ENCODE assay signal across 8 cellular contexts in the genomic region with DNA sequence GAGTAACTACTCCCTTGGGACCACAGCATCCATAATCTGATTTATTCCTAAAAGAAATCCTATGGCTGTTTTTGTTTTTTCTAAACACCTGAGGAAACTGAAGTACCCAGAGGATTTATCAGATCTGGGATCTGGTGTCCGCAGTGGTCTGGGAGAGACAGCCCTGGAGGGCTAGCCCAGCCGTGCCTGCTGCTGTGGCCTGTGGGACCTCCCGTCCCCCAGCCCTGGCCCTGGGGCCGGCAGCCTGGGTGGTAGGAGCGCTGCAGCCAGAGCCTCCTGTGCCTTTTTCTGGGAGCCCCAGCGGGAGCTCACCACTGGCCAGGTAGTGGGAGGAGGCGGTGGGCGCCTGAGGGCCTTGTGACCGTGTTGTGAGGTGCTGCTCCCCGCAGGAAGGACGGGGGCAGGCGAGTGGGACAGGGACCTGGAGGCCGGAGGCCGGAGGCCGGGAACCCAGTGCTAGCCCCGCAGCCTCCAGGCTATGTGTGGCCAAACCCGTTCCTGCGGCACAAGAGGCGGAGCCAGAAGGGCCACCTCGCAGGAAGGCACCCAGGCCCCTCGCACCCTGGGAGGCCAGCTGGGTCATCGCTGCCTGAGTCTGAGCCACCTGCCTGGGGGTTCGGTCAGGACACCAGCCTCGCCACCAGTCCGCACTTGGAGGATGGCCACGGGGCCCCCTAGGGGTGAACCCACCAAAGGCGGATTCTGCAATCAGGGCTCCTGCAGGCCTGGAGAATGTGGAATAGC. TPM values are rescaled to one million over a fixed set of nuclear protein-coding genes. Genes with fewer than 3 reads are reported as not detected.
DNase-seq lines count a peak whose midpoint lies in the region; ATAC-seq and TF ChIP-seq lines count a peak whose summit lies in the region.
"Had no signal": no experiment of that assay in that cellular context is flagged by ENCODE, and none has a peak within 500 bp of the region (broad histone marks: within the 10 kb centered on the region; RNA-seq: fewer than 3 reads in every experiment).

No MANE protein-coding gene starts in this region.

- no peaks in the 10 kb centered on the region for H3K79me2 ChIP-seq in SK-N-SH (ENCODE audit: insufficient read depth)

- CTCF ChIA-PET in SK-N-SH (lab: Yijun Ruan, JAX) = interaction anchor here (0.8 to 15.0 kb wide), 7 partner anchors 18 to 117 kb away, joined by 3 to 222 read pairs (median 24); a partner anchor contains a TSS

- H3K9me3 Mint-ChIP-seq in endothelial cell (ENCODE audit: unreplicated experiment) (no peaks in the 10 kb centered on the region), nephron (no peaks in the 10 kb centered on the region)
- H3K9me3 Mint-ChIP-seq: activated T-cell treated with anti-CD3 and anti-CD28 coated beads, Interleukin-2, amount 50 U/mL, for 4 hours had no signal

- H3K4me1 Mint-ChIP-seq in endothelial cell (ENCODE audit: unreplicated experiment) (no peaks in the 10 kb centered on the region), nephron (peaks cover 68% of the 10 kb centered on the region)

- WGBS in SK-N-SH (ENCODE audit: low lambda C conversion rate) = 84% methylated on average over 7 of the region's 27 CpGs

- peak in 1 of 2 experiments; percentile 73; a peak in 2 of 4 replicates for TF ChIP-seq EP300 in SK-N-SH (IDR thresholded peaks at IDR 0.05; ENCODE audit: borderline replicate concordance in 1 of 2, low read depth in 1 of 2, low read length in 1 of 2)

- DNase-seq in SK-N-SH (peak; percentile 55), endothelial cell (ENCODE audit: low spot score) (no peak), upper lobe of right lung (no peak), NCI-H82 treated with DMSO at 0.1 percent for 48 hours (lab: John Stamatoyannopoulos, UW; ENCODE audit: unreplicated experiment) (no peak), NCI-H187 (lab: John Stamatoyannopoulos, UW) (no peak), midbrain (lab: John Stamatoyannopoulos, UW) (no peak)
- DNase-seq: activated T-cell treated with anti-CD3 and anti-CD28 coated beads, Interleukin-2, amount 50 U/mL, for 4 hours had no signal

- no peaks in the 10 kb centered on the region for H3K9me2 ChIP-seq in SK-N-SH

- no peak for ATAC-seq in upper lobe of right lung
- ATAC-seq: activated T-cell treated with anti-CD3 and anti-CD28 coated beads, Interleukin-2, amount 50 U/mL, for 4 hours had no signal

- H3F3A ChIP-seq in SK-N-SH (replicated peaks; ENCODE audit: insufficient read depth) = peaks cover 6% of the 10 kb centered on the region

- H3K27ac Mint-ChIP-seq in endothelial cell (ENCODE audit: unreplicated experiment) (no peak overlapping the region), nephron (peak overlapping the region; percentile 93 to 99 (median 96))

- POLR2A ChIA-PET in SK-N-SH (lab: Yijun Ruan, JAX) = interaction anchor here (0.8 to 9.1 kb wide), 8 partner anchors 7 to 32 kb away, joined by 3 to 213 read pairs (median 12); a partner anchor contains a TSS

- peak; percentile 33 for TF ChIP-seq CTCF in SK-N-SH (IDR thresholded peaks at IDR 0.05)
- TF ChIP-seq CTCF in endothelial cell (IDR thresholded peaks at IDR 0.05; ENCODE audit: unreplicated experiment) = peak; percentile 28
- no peak for TF ChIP-seq CTCF in nephron (IDR thresholded peaks at IDR 0.05; ENCODE audit: unreplicated experiment in 3 of 3)
- TF ChIP-seq CTCF in upper lobe of right lung (IDR thresholded peaks at IDR 0.05) = no peak

- H3K4me3 ChIP-seq in SK-N-SH (ENCODE audit: low read depth in 2 of 2, low read length in 1 of 2) (no peak overlapping the region), upper lobe of right lung (no peak overlapping the region)

- H3K27me3 Mint-ChIP-seq in endothelial cell (ENCODE audit: unreplicated experiment) (peaks cover 3% of the 10 kb centered on the region), nephron (ENCODE audit: low read depth) (no peaks in the 10 kb centered on the region)

- H3K9me3 ChIP-seq in SK-N-SH (no peaks in the 10 kb centered on the region), upper lobe of right lung (no peaks in the 10 kb centered on the region)

- peaks cover 13 to 25% of the 10 kb centered on the region in 2 experiments for H3K36me3 ChIP-seq in SK-N-SH (replicated peaks in 1 of 2; ENCODE audit: control insufficient read depth in 1 of 2, insufficient read depth in 2 of 2, low read length in 1 of 2)
- peaks cover 8% of the 10 kb centered on the region for H3K36me3 ChIP-seq in upper lobe of right lung

- peaks cover 4% of the 10 kb centered on the region; the same call in 1 of the 2 replicates for H4K20me1 ChIP-seq in SK-N-SH (ENCODE audit: insufficient read depth)

- H2AFZ ChIP-seq in SK-N-SH (ENCODE audit: low read depth) = no peak overlapping the region

- peaks cover 4 to 89% of the 10 kb centered on the region in 2 experiments; a peak in 3 of 4 replicates for H3K4me1 ChIP-seq in SK-N-SH (ENCODE audit: control insufficient read depth in 1 of 2, insufficient read depth in 2 of 2, low read depth in 1 of 2, low read length in 1 of 2)
- H3K4me1 ChIP-seq in upper lobe of right lung = peaks cover 27% of the 10 kb centered on the region

- no peaks in the 10 kb centered on the region for H3K27me3 ChIP-seq in SK-N-SH (ENCODE audit: insufficient read depth)
- no peaks in the 10 kb centered on the region for H3K27me3 ChIP-seq in upper lobe of right lung

- no peak overlapping the region for H3K9ac ChIP-seq in SK-N-SH

- TF ChIP-seq RAD21 in SK-N-SH (IDR thresholded peaks at IDR 0.05; ENCODE audit: low read length) = no peak

- H3K4me3 Mint-ChIP-seq in endothelial cell (ENCODE audit: unreplicated experiment) (no peak overlapping the region), nephron (no peak overlapping the region)
- H3K4me3 Mint-ChIP-seq: activated T-cell treated with anti-CD3 and anti-CD28 coated beads, Interleukin-2, amount 50 U/mL, for 4 hours had no signal

- H3K27ac ChIP-seq in SK-N-SH (ENCODE audit: low read depth in 2 of 2, low read length in 1 of 2) (peak overlapping the region; percentile 27 to 100; a peak in 3 of 4 replicates), upper lobe of right lung (peak overlapping the region; percentile 65)

- H3K4me2 ChIP-seq in SK-N-SH = no peak overlapping the region

- peaks cover 9% of the 10 kb centered on the region for H3K36me3 Mint-ChIP-seq in endothelial cell (ENCODE audit: low read depth, unreplicated experiment)
- peaks cover 17% of the 10 kb centered on the region for H3K36me3 Mint-ChIP-seq in nephron (ENCODE audit: low read depth)

- intact Hi-C loops in upper lobe of right lung (cut with DNase I) = no loop called here

TF ChIP-seq in SK-N-SH, 30 proteins besides CTCF, POLR2A, EP300 and RAD21:
- TF ChIP-seq GATA2 (CRISPR knock-in tag; IDR thresholded peaks at IDR 0.05) (peak; percentile 76), NFIC (IDR thresholded peaks at IDR 0.05; ENCODE audit: borderline replicate concordance) (no peak), FOSL2 (IDR thresholded peaks at IDR 0.05; ENCODE audit: borderline replicate concordance, low read depth) (no peak), ELF1 (IDR thresholded peaks at IDR 0.05) (no peak), TCF12 (IDR thresholded peaks at IDR 0.05) (no peak), YY1 (IDR thresholded peaks at IDR 0.05; ENCODE audit: low read depth) (no peak), FOXJ3 (CRISPR knock-in tag; IDR thresholded peaks at IDR 0.05) (0 out of 2 replicates have a peak, but pooled peaks have one; percentile 9), SIN3A (IDR thresholded peaks at IDR 0.05; ENCODE audit: borderline replicate concordance, low read depth, low read length) (no peak), CHD2 (IDR thresholded peaks at IDR 0.05; ENCODE audit: low read length, partially characterized antibody) (no peak), RXRA (IDR thresholded peaks at IDR 0.05; ENCODE audit: borderline replicate concordance, low read depth) (no peak), EZH2phosphoT487 (IDR thresholded peaks at IDR 0.05; ENCODE audit: borderline replicate concordance, low read depth) (no peak), RCOR1 (IDR thresholded peaks at IDR 0.05; ENCODE audit: low read length) (peak; percentile 52; the same call in 1 of the 2 replicates)
- TF ChIP-seq, protein P1, sequence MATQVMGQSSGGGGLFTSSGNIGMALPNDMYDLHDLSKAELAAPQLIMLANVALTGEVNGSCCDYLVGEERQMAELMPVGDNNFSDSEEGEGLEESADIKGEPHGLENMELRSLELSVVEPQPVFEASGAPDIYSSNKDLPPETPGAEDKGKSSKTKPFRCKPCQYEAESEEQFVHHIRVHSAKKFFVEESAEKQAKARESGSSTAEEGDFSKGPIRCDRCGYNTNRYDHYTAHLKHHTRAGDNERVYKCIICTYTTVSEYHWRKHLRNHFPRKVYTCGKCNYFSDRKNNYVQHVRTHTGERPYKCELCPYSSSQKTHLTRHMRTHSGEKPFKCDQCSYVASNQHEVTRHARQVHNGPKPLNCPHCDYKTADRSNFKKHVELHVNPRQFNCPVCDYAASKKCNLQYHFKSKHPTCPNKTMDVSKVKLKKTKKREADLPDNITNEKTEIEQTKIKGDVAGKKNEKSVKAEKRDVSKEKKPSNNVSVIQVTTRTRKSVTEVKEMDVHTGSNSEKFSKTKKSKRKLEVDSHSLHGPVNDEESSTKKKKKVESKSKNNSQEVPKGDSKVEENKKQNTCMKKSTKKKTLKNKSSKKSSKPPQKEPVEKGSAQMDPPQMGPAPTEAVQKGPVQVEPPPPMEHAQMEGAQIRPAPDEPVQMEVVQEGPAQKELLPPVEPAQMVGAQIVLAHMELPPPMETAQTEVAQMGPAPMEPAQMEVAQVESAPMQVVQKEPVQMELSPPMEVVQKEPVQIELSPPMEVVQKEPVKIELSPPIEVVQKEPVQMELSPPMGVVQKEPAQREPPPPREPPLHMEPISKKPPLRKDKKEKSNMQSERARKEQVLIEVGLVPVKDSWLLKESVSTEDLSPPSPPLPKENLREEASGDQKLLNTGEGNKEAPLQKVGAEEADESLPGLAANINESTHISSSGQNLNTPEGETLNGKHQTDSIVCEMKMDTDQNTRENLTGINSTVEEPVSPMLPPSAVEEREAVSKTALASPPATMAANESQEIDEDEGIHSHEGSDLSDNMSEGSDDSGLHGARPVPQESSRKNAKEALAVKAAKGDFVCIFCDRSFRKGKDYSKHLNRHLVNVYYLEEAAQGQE (IDR thresholded peaks at IDR 0.05; ENCODE audit: low read depth, low read length) = no peak

RNA-seq across cellular contexts. Expression of a gene that starts 18.2 kb away (rescaled TPM):
- 11.1 and 18.0 TPM in 2 replicates for polyA plus RNA-seq in SK-N-SH (2012; rRNA removed)
- polyA plus RNA-seq in SK-N-SH (2012; cell fraction: cytosol; rRNA removed) = 14.6 and 28.5 TPM in 2 replicates
- polyA plus RNA-seq in SK-N-SH (2012; cell fraction: nucleus; rRNA removed) = 20.2 and 38.7 TPM in 2 replicates
- 0.15 TPM for total RNA-seq in endothelial cell (ENCODE audit: unreplicated experiment)
- total RNA-seq in upper lobe of right lung = 139 TPM

RNA-seq across cellular contexts. Expression of a gene that starts 43.7 kb away (rescaled TPM):
- 27.0 and 34.2 TPM in 2 replicates for polyA plus RNA-seq in SK-N-SH (2012; rRNA removed)
- 31.6 and 37.2 TPM in 2 replicates for polyA plus RNA-seq in SK-N-SH (2012; cell fraction: cytosol; rRNA removed)
- 27.6 and 30.8 TPM in 2 replicates for polyA plus RNA-seq in SK-N-SH (2012; cell fraction: nucleus; rRNA removed)
- total RNA-seq in endothelial cell (ENCODE audit: unreplicated experiment) (27.3 TPM), upper lobe of right lung (27.7 TPM)

Comparison
In these comparisons a context has a peak if more than half of its experiments do, and no peak if none do; other contexts are left out.
1. CTCF ChIP-seq: peak in SK-N-SH (single experiment) and endothelial cell (single experiment); none in nephron (0 of 3) and upper lobe of right lung (single experiment).
2. RNA of a gene that starts 18.2 kb away (total RNA-seq): 139 TPM in upper lobe of right lung (single experiment); 0.15 TPM in endothelial cell (single experiment); every median in the first group is over 100 times any median in the second.